ENCODE assay signal across 10 cellular contexts in the genomic region with DNA sequence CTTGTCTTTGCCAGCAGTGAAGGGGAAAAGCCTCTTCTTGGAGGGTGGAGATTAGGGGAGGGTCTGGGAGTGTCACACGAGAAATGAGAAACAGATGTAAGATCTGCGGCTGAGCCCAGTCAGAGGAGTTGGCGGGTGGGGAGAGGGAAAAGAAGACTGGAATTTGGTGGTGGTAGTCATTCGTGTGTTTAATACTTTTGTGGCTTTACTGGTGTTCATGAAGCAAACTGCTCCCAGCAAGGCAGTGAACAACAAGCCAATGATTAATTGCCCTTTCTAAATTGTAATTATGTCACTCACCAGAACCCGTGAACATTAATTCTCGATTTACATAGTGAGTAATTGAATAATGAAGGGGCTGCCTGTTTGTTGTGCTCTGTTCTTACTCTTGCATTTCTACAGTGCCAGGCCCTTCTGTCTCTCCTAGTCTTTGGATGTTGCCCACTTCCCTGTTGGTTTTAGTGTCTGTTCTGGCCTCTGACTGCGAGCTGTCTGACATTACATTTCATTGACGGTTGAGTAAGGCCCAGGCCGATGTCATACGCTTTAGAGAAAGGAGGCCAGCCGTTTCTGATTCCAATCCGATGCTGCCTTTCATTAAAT.
DNase-seq lines count a peak whose midpoint lies in the region; ATAC-seq and TF ChIP-seq lines count a peak whose summit lies in the region.
"Had no signal": no experiment of that assay in that cellular context is flagged by ENCODE, and none has a peak within 500 bp of the region (broad histone marks: within the 10 kb centered on the region; RNA-seq: fewer than 3 reads in every experiment).

No MANE protein-coding gene starts in this region.

- H3K4me3 ChIP-seq in heart left ventricle (no peak overlapping the region), skin epidermis (no peak overlapping the region)
- H3K4me3 ChIP-seq: Peyer's patch had no signal

- TF ChIP-seq POLR2A in heart left ventricle (IDR thresholded peaks at IDR 0.05), result no peak

- TF ChIP-seq CTCF in heart left ventricle (IDR thresholded peaks at IDR 0.05), result no peak

- H3K4me1 ChIP-seq in heart left ventricle, result peaks cover 0 to 11% (median 2%) of the 10 kb centered on the region in 12 donors
- H3K4me1 ChIP-seq: Peyer's patch had no signal

- H3K36me3 ChIP-seq in heart left ventricle, result no peaks in the 10 kb centered on the region
- H3K36me3 ChIP-seq: Peyer's patch had no signal

- no peaks in the 10 kb centered on the region for H3K9me3 ChIP-seq in heart left ventricle
- H3K9me3 ChIP-seq: Peyer's patch had no signal

- ATAC-seq in heart left ventricle (peak in 3 of 4 donors; percentile 76 to 85 (median 77)), HG03108 (IDR thresholded peaks at IDR 0.05; ENCODE audit: unreplicated experiment) (no peak), GM21619 (IDR thresholded peaks at IDR 0.05; ENCODE audit: unreplicated experiment) (no peak)

- H3K27me3 ChIP-seq in heart left ventricle, result no peaks in the 10 kb centered on the region
- H3K27me3 ChIP-seq: Peyer's patch had no signal

- WGBS in heart left ventricle, 4 donors, result 81 to 86% (median 84%) methylated on average over 12 of the region's 12 CpGs

- intact Hi-C loops in heart left ventricle (cut with DNase I), result no loop called here

- H3K27ac ChIP-seq in heart left ventricle (peak overlapping the region in 4 of 12 donors; percentile 30 to 59 (median 54)), skin epidermis (peak overlapping the region; percentile 37 to 91 (median 76))
- H3K27ac ChIP-seq: Peyer's patch had no signal

- DNase-seq in H4 (ENCODE audit: low spot score) (peak; percentile 83), amniotic epithelial cell (ENCODE audit: low read depth) (peak; percentile 75), heart left ventricle (peak in 1 of 5 donors; percentile 20), NCI-H146 (lab: John Stamatoyannopoulos, UW) (no peak), NCI-H2227 treated with DMSO at 0.1 percent for 48 hours (lab: John Stamatoyannopoulos, UW) (no peak)
- DNase-seq: activated CD8-positive, alpha-beta memory T cell treated with anti-CD3 and anti-CD28 coated beads for 24 hours had no signal

Comparison
In these comparisons a context has a peak if more than half of its experiments do, and no peak if none do; other contexts are left out.
1. DNase-seq: peak in H4 (single experiment) and amniotic epithelial cell (single experiment); none in NCI-H146 (single experiment) and NCI-H2227 treated with DMSO at 0.1 percent for 48 hours (single experiment).
2. ATAC-seq: peak in heart left ventricle (3 of 4); none in HG03108 (single experiment) and GM21619 (single experiment).